In genomic region chr2:84495539-84496146, GRCh38 we compare ENCODE assay signal across 8 cellular contexts. TPM values are rescaled to one million over a fixed set of nuclear protein-coding genes. Genes with fewer than 3 reads are reported as not detected.
DNase-seq lines count a peak whose midpoint lies in the region; ATAC-seq lines count a peak whose summit lies in the region.

No MANE protein-coding gene starts in this region.

- H3K4me1 Mint-ChIP-seq in activated T-helper 17 cell treated with anti-CD3 and anti-CD28 coated beads, Interleukin-2, amount 50 U/mL, for 72 hours = peaks cover 9% of the 10 kb centered on the region

- H3K4me3 Mint-ChIP-seq in activated T-helper 17 cell treated with anti-CD3 and anti-CD28 coated beads, Interleukin-2, amount 50 U/mL, for 72 hours = no peak overlapping the region

- H3K9me3 Mint-ChIP-seq in activated T-helper 17 cell treated with anti-CD3 and anti-CD28 coated beads, Interleukin-2, amount 50 U/mL, for 72 hours = no peaks in the 10 kb centered on the region

- peak; percentile 62 for DNase-seq in DMS114 treated with DMSO at 0.1 percent for 48 hours (lab: John Stamatoyannopoulos, UW; ENCODE audit: unreplicated experiment)
- peak; percentile 51 to 69 for DNase-seq in NCI-H524 (lab: John Stamatoyannopoulos, UW)
- DNase-seq in globus pallidus (ENCODE audit: low spot score) = peak; percentile 64
- DNase-seq in pulmonary artery endothelial cell (ENCODE audit: low read depth, low spot score) = peak; percentile 27
- DNase-seq in mucosa of gallbladder (ENCODE audit: low spot score) = no peak

- no peaks in the 10 kb centered on the region for H3K36me3 Mint-ChIP-seq in activated T-helper 17 cell treated with anti-CD3 and anti-CD28 coated beads, Interleukin-2, amount 50 U/mL, for 72 hours (ENCODE audit: low read depth)

- no peaks in the 10 kb centered on the region for H3K27me3 Mint-ChIP-seq in activated T-helper 17 cell treated with anti-CD3 and anti-CD28 coated beads, Interleukin-2, amount 50 U/mL, for 72 hours

- H3K27ac Mint-ChIP-seq in activated T-helper 17 cell treated with anti-CD3 and anti-CD28 coated beads, Interleukin-2, amount 50 U/mL, for 72 hours = no peak overlapping the region

- peak; percentile 81 for ATAC-seq in GM19043 (IDR thresholded peaks at IDR 0.05; ENCODE audit: low read depth, unreplicated experiment)
- peak; percentile 92 for ATAC-seq in HG03354 (IDR thresholded peaks at IDR 0.05; ENCODE audit: poor library complexity, severe bottlenecking, unreplicated experiment)
- ATAC-seq in activated T-helper 17 cell treated with anti-CD3 and anti-CD28 coated beads, Interleukin-2, amount 50 U/mL, for 72 hours (replicated peaks) = peak; percentile 80

RNA-seq across cellular contexts. Expression of gene DNAH6, which starts 20.7 kb away (rescaled TPM):
- 1 to 10 TPM in 1 of 2 donors, under 1 TPM in 1; 0.69 to 1.6 TPM for total RNA-seq in activated T-helper 17 cell treated with anti-CD3 and anti-CD28 coated beads, Interleukin-2, amount 50 U/mL, for 72 hours
- total RNA-seq in pulmonary artery endothelial cell = not detected in 2 replicates
- 0.46 TPM for total RNA-seq in mucosa of gallbladder

RNA-seq across cellular contexts. Expression of gene SUCLG1, which starts 36.6 kb away (rescaled TPM):
- total RNA-seq in activated T-helper 17 cell treated with anti-CD3 and anti-CD28 coated beads, Interleukin-2, amount 50 U/mL, for 72 hours = 10 to 100 TPM; 43.4 to 80.0 TPM
- 52.0 and 77.7 TPM in 2 replicates for total RNA-seq in pulmonary artery endothelial cell
- total RNA-seq in mucosa of gallbladder = 83.3 TPM
